7 cellular contexts compared by ENCODE assay signal in the genomic region with DNA sequence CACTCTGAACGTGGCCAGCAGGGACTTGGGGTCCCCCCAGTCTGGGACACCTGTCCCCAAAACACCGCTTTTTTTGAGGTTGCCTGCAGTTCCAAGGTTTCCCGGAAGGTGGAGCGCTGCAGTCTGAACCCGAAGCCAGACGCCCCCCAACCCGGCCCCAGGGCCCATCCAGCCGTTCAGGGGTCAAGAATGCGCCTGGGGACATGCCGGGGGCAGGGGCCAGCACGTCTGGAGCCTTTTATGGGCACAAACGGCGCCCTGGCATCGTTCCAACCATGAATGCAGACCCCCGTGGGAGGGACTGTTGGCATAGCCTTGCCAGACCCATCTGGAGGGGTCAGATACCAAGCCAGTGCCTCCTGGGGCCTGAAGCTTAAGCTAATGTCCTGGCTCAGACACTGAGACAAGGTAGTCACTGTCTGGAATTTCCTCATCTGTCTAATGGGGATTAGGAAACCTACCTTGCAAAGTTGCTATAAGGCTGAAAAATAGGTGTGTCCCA. TPM values are rescaled to one million over a fixed set of nuclear protein-coding genes. Genes with fewer than 3 reads are reported as not detected.
A peak's percentile ranks its signal among the peaks of the same experiment; 100 is the strongest.
DNase-seq lines count a peak whose midpoint lies in the region; ATAC-seq and TF ChIP-seq lines count a peak whose summit lies in the region.

No MANE protein-coding gene starts in this region.

- in situ Hi-C loops in GM13976 (cut with MboI; ENCODE audit: low sequenced_read_pairs, unreplicated experiment) (no loop called here), SK-MEL-5 (cut with HindIII; ENCODE audit: low pct_unique_long_range_greater_than_20kb, low sequenced_read_pairs) (no loop called here)

- H3K4me1 ChIP-seq in ascending aorta (no peaks in the 10 kb centered on the region), liver (ENCODE audit: control insufficient read depth in 4 of 4, insufficient read depth in 4 of 4, low read length in 3 of 4) (peaks cover 0 to 9% (median 4%) of the 10 kb centered on the region in 4 donors), tibial artery (peaks cover 0 to 15% (median 5%) of the 10 kb centered on the region in 4 donors)

- no peak overlapping the region for H3K9ac ChIP-seq in liver (ENCODE audit: low read depth in 1 of 2, low read length in 2 of 2)

- H3K9me3 ChIP-seq in ascending aorta (no peaks in the 10 kb centered on the region), liver (ENCODE audit: control insufficient read depth in 4 of 4, low read length in 3 of 4) (no peaks in the 10 kb centered on the region), tibial artery (no peaks in the 10 kb centered on the region)

- H3K27ac ChIP-seq in ascending aorta (no peak overlapping the region), liver (ENCODE audit: low read depth in 1 of 2, low read length in 2 of 2) (no peak overlapping the region), tibial artery (no peak overlapping the region)

- 10% methylated on average over 15 of the region's 15 CpGs for WGBS in liver

- H3K27me3 ChIP-seq in ascending aorta = peaks cover 9% of the 10 kb centered on the region
- peaks cover 2 to 9% (median 3%) of the 10 kb centered on the region in 4 donors for H3K27me3 ChIP-seq in liver (ENCODE audit: control insufficient read depth in 4 of 4, insufficient read depth in 4 of 4, low read length in 3 of 4)
- H3K27me3 ChIP-seq in tibial artery = peaks cover 0 to 39% of the 10 kb centered on the region in 2 donors

- DNase-seq in GM13976 (ENCODE audit: low spot score) = peak; percentile 85
- peak; percentile 19 for DNase-seq in SK-MEL-5 (ENCODE audit: low read depth, low spot score)
- no peak for DNase-seq in ascending aorta (ENCODE audit: low spot score in 2 of 2)
- no peak for DNase-seq in tibial artery
- no peak for DNase-seq in cerebellar nuclear complex (lab: John Stamatoyannopoulos, UW)

- H3K4me3 ChIP-seq in ascending aorta (no peak overlapping the region), liver (ENCODE audit: low read depth in 1 of 3, low read length in 3 of 3) (no peak overlapping the region), tibial artery (no peak overlapping the region)

- no peak for TF ChIP-seq RAD21 in liver (IDR thresholded peaks at IDR 0.05)

- intact Hi-C loops in ascending aorta (cut with DNase I) (no loop called here), tibial artery (cut with DNase I; ENCODE audit: low total_unique reads) (no loop called here)

- H3K36me3 ChIP-seq in ascending aorta = no peaks in the 10 kb centered on the region
- H3K36me3 ChIP-seq in liver (ENCODE audit: control insufficient read depth in 4 of 4, insufficient read depth in 3 of 4, low read depth in 1 of 4, low read length in 3 of 4) = no peaks in the 10 kb centered on the region
- H3K36me3 ChIP-seq in tibial artery = no peaks in the 10 kb centered on the region

- TF ChIP-seq CTCF in GM13976 (IDR thresholded peaks at IDR 0.05; ENCODE audit: borderline replicate concordance, control extremely low read depth, extremely low read depth, insufficient read depth, missing control alignments) (peak; percentile 58), ascending aorta (IDR thresholded peaks at IDR 0.05) (peak; percentile 21 to 62 (median 60)), liver (IDR thresholded peaks at IDR 0.05; ENCODE audit: low read depth, low read length, missing input control) (peak; percentile 44), tibial artery (IDR thresholded peaks at IDR 0.05) (peak; percentile 40 to 52)

- no peak for ATAC-seq in HG02763 (IDR thresholded peaks at IDR 0.05; ENCODE audit: unreplicated experiment)

TF ChIP-seq in liver, 16 proteins besides CTCF, POLR2A, EP300 and RAD21 (continues in another document):
- TF ChIP-seq HNF4A (conservative IDR thresholded peaks at IDR 0.05) = no peak
- no peak for TF ChIP-seq FOXA1 (IDR thresholded peaks at IDR 0.05)
- TF ChIP-seq JUND (IDR thresholded peaks at IDR 0.05) = no peak
- no peak for TF ChIP-seq YY1 (IDR thresholded peaks at IDR 0.05)
- TF ChIP-seq FOXA2 (IDR thresholded peaks at IDR 0.05) = no peak
- TF ChIP-seq, protein P1, sequence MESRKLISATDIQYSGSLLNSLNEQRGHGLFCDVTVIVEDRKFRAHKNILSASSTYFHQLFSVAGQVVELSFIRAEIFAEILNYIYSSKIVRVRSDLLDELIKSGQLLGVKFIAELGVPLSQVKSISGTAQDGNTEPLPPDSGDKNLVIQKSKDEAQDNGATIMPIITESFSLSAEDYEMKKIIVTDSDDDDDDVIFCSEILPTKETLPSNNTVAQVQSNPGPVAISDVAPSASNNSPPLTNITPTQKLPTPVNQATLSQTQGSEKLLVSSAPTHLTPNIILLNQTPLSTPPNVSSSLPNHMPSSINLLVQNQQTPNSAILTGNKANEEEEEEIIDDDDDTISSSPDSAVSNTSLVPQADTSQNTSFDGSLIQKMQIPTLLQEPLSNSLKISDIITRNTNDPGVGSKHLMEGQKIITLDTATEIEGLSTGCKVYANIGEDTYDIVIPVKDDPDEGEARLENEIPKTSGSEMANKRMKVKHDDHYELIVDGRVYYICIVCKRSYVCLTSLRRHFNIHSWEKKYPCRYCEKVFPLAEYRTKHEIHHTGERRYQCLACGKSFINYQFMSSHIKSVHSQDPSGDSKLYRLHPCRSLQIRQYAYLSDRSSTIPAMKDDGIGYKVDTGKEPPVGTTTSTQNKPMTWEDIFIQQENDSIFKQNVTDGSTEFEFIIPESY (IDR thresholded peaks at IDR 0.05) = no peak
- no peak for TF ChIP-seq SP1 (IDR thresholded peaks at IDR 0.05)
- TF ChIP-seq HNF4G (IDR thresholded peaks at IDR 0.05) = no peak
- TF ChIP-seq, protein P2, sequence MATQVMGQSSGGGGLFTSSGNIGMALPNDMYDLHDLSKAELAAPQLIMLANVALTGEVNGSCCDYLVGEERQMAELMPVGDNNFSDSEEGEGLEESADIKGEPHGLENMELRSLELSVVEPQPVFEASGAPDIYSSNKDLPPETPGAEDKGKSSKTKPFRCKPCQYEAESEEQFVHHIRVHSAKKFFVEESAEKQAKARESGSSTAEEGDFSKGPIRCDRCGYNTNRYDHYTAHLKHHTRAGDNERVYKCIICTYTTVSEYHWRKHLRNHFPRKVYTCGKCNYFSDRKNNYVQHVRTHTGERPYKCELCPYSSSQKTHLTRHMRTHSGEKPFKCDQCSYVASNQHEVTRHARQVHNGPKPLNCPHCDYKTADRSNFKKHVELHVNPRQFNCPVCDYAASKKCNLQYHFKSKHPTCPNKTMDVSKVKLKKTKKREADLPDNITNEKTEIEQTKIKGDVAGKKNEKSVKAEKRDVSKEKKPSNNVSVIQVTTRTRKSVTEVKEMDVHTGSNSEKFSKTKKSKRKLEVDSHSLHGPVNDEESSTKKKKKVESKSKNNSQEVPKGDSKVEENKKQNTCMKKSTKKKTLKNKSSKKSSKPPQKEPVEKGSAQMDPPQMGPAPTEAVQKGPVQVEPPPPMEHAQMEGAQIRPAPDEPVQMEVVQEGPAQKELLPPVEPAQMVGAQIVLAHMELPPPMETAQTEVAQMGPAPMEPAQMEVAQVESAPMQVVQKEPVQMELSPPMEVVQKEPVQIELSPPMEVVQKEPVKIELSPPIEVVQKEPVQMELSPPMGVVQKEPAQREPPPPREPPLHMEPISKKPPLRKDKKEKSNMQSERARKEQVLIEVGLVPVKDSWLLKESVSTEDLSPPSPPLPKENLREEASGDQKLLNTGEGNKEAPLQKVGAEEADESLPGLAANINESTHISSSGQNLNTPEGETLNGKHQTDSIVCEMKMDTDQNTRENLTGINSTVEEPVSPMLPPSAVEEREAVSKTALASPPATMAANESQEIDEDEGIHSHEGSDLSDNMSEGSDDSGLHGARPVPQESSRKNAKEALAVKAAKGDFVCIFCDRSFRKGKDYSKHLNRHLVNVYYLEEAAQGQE (IDR thresholded peaks at IDR 0.05) = no peak
- no peak for TF ChIP-seq NR2F2 (IDR thresholded peaks at IDR 0.05)
- TF ChIP-seq, protein P3, sequence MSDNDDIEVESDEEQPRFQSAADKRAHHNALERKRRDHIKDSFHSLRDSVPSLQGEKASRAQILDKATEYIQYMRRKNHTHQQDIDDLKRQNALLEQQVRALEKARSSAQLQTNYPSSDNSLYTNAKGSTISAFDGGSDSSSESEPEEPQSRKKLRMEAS (IDR thresholded peaks at IDR 0.05) = no peak
- TF ChIP-seq RXRA (IDR thresholded peaks at IDR 0.05) = no peak
- no peak for TF ChIP-seq EGR1 (IDR thresholded peaks at IDR 0.05; ENCODE audit: low read depth in 2 of 2)
- TF ChIP-seq GABPA (IDR thresholded peaks at IDR 0.05 in 1 of 2, conservative IDR thresholded peaks at IDR 0.05 in 1 of 2) = no peak
- TF ChIP-seq, protein P4, sequence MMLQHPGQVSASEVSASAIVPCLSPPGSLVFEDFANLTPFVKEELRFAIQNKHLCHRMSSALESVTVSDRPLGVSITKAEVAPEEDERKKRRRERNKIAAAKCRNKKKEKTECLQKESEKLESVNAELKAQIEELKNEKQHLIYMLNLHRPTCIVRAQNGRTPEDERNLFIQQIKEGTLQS (IDR thresholded peaks at IDR 0.05) = no peak

RNA-seq across cellular contexts. Expression of a gene that starts 6.9 kb away (rescaled TPM):
- total RNA-seq in SK-MEL-5 (2014; rRNA removed; shearing (Covaris generic)) = 2.6 and 3.2 TPM in 2 replicates
- 3.5 and 4.3 TPM in 2 replicates for polyA plus RNA-seq in SK-MEL-5 (2015; cell fraction: cytosol; rRNA removed)
- polyA plus RNA-seq in SK-MEL-5 (2015; cell fraction: nucleus; rRNA removed) = 0.25 and 0.66 TPM in 2 replicates
- total RNA-seq in ascending aorta (3.1 TPM), liver (under 1 TPM; 0.17 to 0.56 TPM)
- under 1 TPM; 0.32 to 0.36 TPM for polyA plus RNA-seq in liver

RNA-seq across cellular contexts. Expression of a gene that starts 7.2 kb away (rescaled TPM):
- 21.8 and 23.4 TPM in 2 replicates for total RNA-seq in SK-MEL-5 (2014; rRNA removed; shearing (Covaris generic))
- polyA plus RNA-seq in SK-MEL-5 (2015; cell fraction: cytosol; rRNA removed) = 32.0 and 33.4 TPM in 2 replicates
- 12.2 and 12.6 TPM in 2 replicates for polyA plus RNA-seq in SK-MEL-5 (2015; cell fraction: nucleus; rRNA removed)
- total RNA-seq in ascending aorta (57.8 TPM), liver (10 to 100 TPM; 45.4 to 62.3 TPM)
- 10 to 100 TPM; 44.3 to 50.6 TPM for polyA plus RNA-seq in liver

RNA-seq across cellular contexts. Expression of a gene that starts 33.4 kb away (rescaled TPM):
- 35.2 and 37.1 TPM in 2 replicates for total RNA-seq in SK-MEL-5 (2014; rRNA removed; shearing (Covaris generic))
- 51.8 and 77.7 TPM in 2 replicates for polyA plus RNA-seq in SK-MEL-5 (2015; cell fraction: cytosol; rRNA removed)
- 55.9 and 59.6 TPM in 2 replicates for polyA plus RNA-seq in SK-MEL-5 (2015; cell fraction: nucleus; rRNA removed)
- total RNA-seq in ascending aorta (11.0 TPM), liver (10 to 100 TPM; 10.1 to 44.4 TPM)
- 10 to 100 TPM in 1 of 2 donors, 1 to 10 TPM in 1; 4.7 to 12.1 TPM for polyA plus RNA-seq in liver

RNA-seq across cellular contexts. Expression of a gene that starts 55.5 kb away (rescaled TPM):
- 7.9 and 9.3 TPM in 2 replicates for total RNA-seq in SK-MEL-5 (2014; rRNA removed; shearing (Covaris generic))
- 15.2 and 16.3 TPM in 2 replicates for polyA plus RNA-seq in SK-MEL-5 (2015; cell fraction: cytosol; rRNA removed)
- polyA plus RNA-seq in SK-MEL-5 (2015; cell fraction: nucleus; rRNA removed) = 35.8 and 42.6 TPM in 2 replicates
- total RNA-seq in ascending aorta (21.9 TPM), liver (10 to 100 TPM in 1 of 2 donors, 1 to 10 TPM in 1; 7.0 to 14.1 TPM)
- 1 to 10 TPM; 4.6 to 7.1 TPM for polyA plus RNA-seq in liver

RNA-seq across cellular contexts. Expression of a gene that starts 58.4 kb away (rescaled TPM):
- 2.3 and 2.9 TPM in 2 replicates for total RNA-seq in SK-MEL-5 (2014; rRNA removed; shearing (Covaris generic))
- polyA plus RNA-seq in SK-MEL-5 (2015; cell fraction: cytosol; rRNA removed) = 8.6 and 10.3 TPM in 2 replicates
- 2.8 and 3.7 TPM in 2 replicates for polyA plus RNA-seq in SK-MEL-5 (2015; cell fraction: nucleus; rRNA removed)
- total RNA-seq in ascending aorta (20.3 TPM), liver (10 to 100 TPM in 1 of 2 donors, 1 to 10 TPM in 1; 2.7 to 86.4 TPM)
- 1 to 10 TPM; 1.6 to 4.4 TPM for polyA plus RNA-seq in liver

Comparison
In these comparisons a context has a peak if more than half of its experiments do, and no peak if none do; other contexts are left out.
1. DNase-seq: peak in GM13976 (single experiment) and SK-MEL-5 (single experiment); none in ascending aorta (0 of 2), tibial artery (0 of 2) and cerebellar nuclear complex (0 of 2).
2. Peak in every context shown above with its lines, with median percentiles within 50 percentile points of each other: CTCF ChIP-seq.